10 cellular contexts compared by ENCODE assay signal in the genomic region with DNA sequence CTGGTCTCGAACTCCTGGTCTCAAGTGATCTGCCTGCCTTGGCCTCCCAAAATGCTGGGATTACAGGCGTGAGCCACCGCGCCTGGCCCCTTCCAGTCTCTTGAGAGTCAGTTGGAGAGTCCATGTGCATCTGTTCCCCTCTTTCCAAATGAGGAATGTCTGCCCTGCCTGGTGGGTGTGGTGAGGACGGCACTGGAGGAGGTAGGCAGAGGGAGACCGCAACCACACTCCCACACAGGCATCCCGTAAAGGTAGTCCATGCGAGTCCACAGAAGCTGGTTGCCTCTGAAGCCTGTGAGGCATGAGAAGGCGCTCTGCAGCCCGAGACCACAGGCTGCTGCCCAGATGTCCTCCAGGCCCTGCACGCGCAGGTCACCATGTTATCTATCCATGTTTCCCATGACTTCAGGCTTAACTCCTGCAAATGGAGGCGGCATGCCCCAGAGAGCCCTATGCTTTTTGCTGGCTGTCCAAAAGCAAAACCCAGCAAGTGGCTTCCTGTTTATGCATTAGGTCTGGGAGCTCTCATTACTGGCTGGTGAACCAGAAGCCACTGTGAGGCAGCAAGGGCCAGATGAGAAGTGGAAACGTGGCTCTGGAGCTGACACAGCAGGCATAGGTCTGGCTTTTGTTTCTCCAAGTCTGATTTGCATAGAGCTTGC. TPM values are rescaled to one million over a fixed set of nuclear protein-coding genes. Genes with fewer than 3 reads are reported as not detected.
A peak's percentile ranks its signal among the peaks of the same experiment; 100 is the strongest.
DNase-seq lines count a peak whose midpoint lies in the region; ATAC-seq and TF ChIP-seq lines count a peak whose summit lies in the region.
"Had no signal": no experiment of that assay in that cellular context is flagged by ENCODE, and none has a peak within 500 bp of the region (broad histone marks: within the 10 kb centered on the region; RNA-seq: fewer than 3 reads in every experiment).

No MANE protein-coding gene starts in this region.

- TF ChIP-seq CTCF in Panc1 (IDR thresholded peaks at IDR 0.05) (no peak), spleen (IDR thresholded peaks at IDR 0.05 in 8 of 11, conservative IDR thresholded peaks at IDR 0.05 in 3 of 11) (no peak), heart left ventricle (IDR thresholded peaks at IDR 0.05) (no peak)

- H3K4me1 ChIP-seq in Panc1 (ENCODE audit: control insufficient read depth, insufficient read depth, low read length) (no peaks in the 10 kb centered on the region), spleen (peaks cover 0 to 4% (median 0%) of the 10 kb centered on the region in 6 donors), heart left ventricle (peaks cover 0 to 8% (median 0%) of the 10 kb centered on the region in 12 donors)

- H3K27me3 ChIP-seq in Panc1 (ENCODE audit: control insufficient read depth, insufficient read depth, low read length) (no peaks in the 10 kb centered on the region), spleen (replicated peaks in 1 of 7) (peaks cover 0 to 17% (median 0%) of the 10 kb centered on the region in 7 donors), heart left ventricle (no peaks in the 10 kb centered on the region)

- no peak overlapping the region for H3K27ac Mint-ChIP-seq in activated CD4-positive, alpha-beta T cell treated with anti-CD3 and anti-CD28 coated beads for 36 hours

- H3K36me3 Mint-ChIP-seq in activated CD4-positive, alpha-beta T cell treated with anti-CD3 and anti-CD28 coated beads for 36 hours (ENCODE audit: low read depth) = no peaks in the 10 kb centered on the region

- peaks cover 11% of the 10 kb centered on the region for H3K27me3 Mint-ChIP-seq in activated CD4-positive, alpha-beta T cell treated with anti-CD3 and anti-CD28 coated beads for 36 hours

- intact Hi-C loops in Panc1 (cut with micrococcal nuclease; ENCODE audit: unreplicated experiment) = no loop called here
- intact Hi-C loops in spleen (cut with DNase I; ENCODE audit: low total_unique reads) = no loop called here
- intact Hi-C loops in activated CD4-positive, alpha-beta T cell treated with anti-CD3 and anti-CD28 coated beads for 36 hours (cut with DNase I, micrococcal nuclease) = no loop called here
- intact Hi-C loops in heart left ventricle (cut with DNase I) = loop anchor here in 1 of 10 donors (5.0 kb wide), 1 partner anchor 38 kb away; no protein-coding TSS in a partner anchor

- ATAC-seq in GM19463 (IDR thresholded peaks at IDR 0.05; ENCODE audit: unreplicated experiment) (peak; percentile 57), Panc1 (peak; percentile 23), heart left ventricle (no peak)
- no peak for ATAC-seq in activated CD4-positive, alpha-beta T cell treated with anti-CD3 and anti-CD28 coated beads for 36 hours

- in situ Hi-C loops in Panc1 (cut with HindIII; ENCODE audit: low pct_unique_long_range_greater_than_20kb, low sequenced_read_pairs) = no loop called here

- DNase-seq in Panc1 (ENCODE audit: low read depth, low spot score) = no peak
- DNase-seq in iPS DF 19.7 (ENCODE audit: low read depth, low spot score) = peak; percentile 68
- peak; percentile 58 for DNase-seq in spleen
- DNase-seq in activated CD4-positive, alpha-beta T cell treated with anti-CD3 and anti-CD28 coated beads for 36 hours = no peak
- no peak for DNase-seq in activated CD4-positive, alpha-beta T cell treated with anti-CD3 and anti-CD28 coated beads for 4 hours
- no peak for DNase-seq in heart left ventricle
- DNase-seq: amniotic stem cell, NCI-H1694 treated with DMSO at 0.1 percent for 48 hours had no signal

- WGBS in spleen, 5 donors = 78 to 87% (median 86%) methylated on average over 6 to 14 of the region's 14 CpGs
- WGBS in heart left ventricle, 4 donors = 69 to 88% (median 82%) methylated on average over 8 to 14 of the region's 14 CpGs

- H3K4me1 Mint-ChIP-seq in activated CD4-positive, alpha-beta T cell treated with anti-CD3 and anti-CD28 coated beads for 36 hours = no peaks in the 10 kb centered on the region

- BruUV-seq in Panc1 (replicated peaks; lab: Mats Ljungman, UMichigan) = no TSS peak

- H3K4me3 Mint-ChIP-seq in activated CD4-positive, alpha-beta T cell treated with anti-CD3 and anti-CD28 coated beads for 36 hours = no peak overlapping the region
- H3K4me3 Mint-ChIP-seq: neural crest cell had no signal

- H3K36me3 ChIP-seq in Panc1 (ENCODE audit: control insufficient read depth, insufficient read depth, low read length) (no peaks in the 10 kb centered on the region), spleen (no peaks in the 10 kb centered on the region), heart left ventricle (no peaks in the 10 kb centered on the region)

- H3K4me3 ChIP-seq in Panc1 (ENCODE audit: low read depth in 2 of 2, low read length in 2 of 2) (no peak overlapping the region), spleen (no peak overlapping the region), heart left ventricle (no peak overlapping the region)

- CTCF ChIA-PET in Panc1 (lab: Charles Lee) = interaction anchor here (0.7 kb wide), 1 partner anchor 77 kb away, joined by 4 read pairs; no protein-coding TSS in a partner anchor
- CTCF ChIA-PET in activated CD4-positive, alpha-beta T cell treated with anti-CD3 and anti-CD28 coated beads for 36 hours (lab: Charles Lee) = interaction anchor here (0.7 kb wide), 1 partner anchor 279 kb away, joined by 4 read pairs; no protein-coding TSS in a partner anchor

- POLR2A ChIA-PET in Panc1 (lab: Charles Lee) = no interaction called here
- POLR2A ChIA-PET in activated CD4-positive, alpha-beta T cell treated with anti-CD3 and anti-CD28 coated beads for 36 hours (lab: Charles Lee) = no interaction called here

- TF ChIP-seq POLR2A in spleen (IDR thresholded peaks at IDR 0.05) (no peak), heart left ventricle (IDR thresholded peaks at IDR 0.05) (no peak)

- H3K9me3 Mint-ChIP-seq in activated CD4-positive, alpha-beta T cell treated with anti-CD3 and anti-CD28 coated beads for 36 hours (ENCODE audit: low read depth) = no peaks in the 10 kb centered on the region
- H3K9me3 Mint-ChIP-seq: neural crest cell had no signal

- H3K27ac ChIP-seq in Panc1 (ENCODE audit: low read length) (no peak overlapping the region), spleen (no peak overlapping the region), heart left ventricle (no peak overlapping the region)

- H3K9me3 ChIP-seq in Panc1 (ENCODE audit: control insufficient read depth, insufficient read depth, low read depth, low read length) = no peaks in the 10 kb centered on the region
- no peaks in the 10 kb centered on the region for H3K9me3 ChIP-seq in spleen
- H3K9me3 ChIP-seq in heart left ventricle = no peaks in the 10 kb centered on the region

RNA-seq across cellular contexts. Expression of gene GRIK4, which starts 43.4 kb away (rescaled TPM):
- total RNA-seq in Panc1 (2021; ENCODE audit: unreplicated experiment) = 0.62 TPM
- 0.17 TPM for polyA plus RNA-seq in Panc1 (2012; ENCODE audit: insufficient read length)
- total RNA-seq in spleen = 1 to 10 TPM in 4 of 7 donors, under 1 TPM in 3; 0.40 to 2.4 (median 1.7) TPM
- polyA plus RNA-seq in spleen = under 1 TPM; 0.04 to 0.19 (median 0.14) TPM
- not detected for total RNA-seq in activated CD4-positive, alpha-beta T cell treated with anti-CD3 and anti-CD28 coated beads for 36 hours
- under 1 TPM in 4 of 9 donors, not detected in 5; 0.07 to 0.45 (median 0.13) TPM for total RNA-seq in heart left ventricle
- under 1 TPM in 1 of 2 donors, not detected in 1; 0.04 TPM for polyA plus RNA-seq in heart left ventricle

Comparison
In these comparisons a context has a peak if more than half of its experiments do, and no peak if none do; other contexts are left out.
1. ATAC-seq: peak in GM19463 (single experiment) and Panc1 (single experiment); none in activated CD4-positive, alpha-beta T cell treated with anti-CD3 and anti-CD28 coated beads for 36 hours (single experiment) and heart left ventricle (0 of 4).
2. DNase-seq: peak in iPS DF 19.7 (single experiment) and spleen (single experiment); none in Panc1 (single experiment), activated CD4-positive, alpha-beta T cell treated with anti-CD3 and anti-CD28 coated beads for 36 hours (single experiment), activated CD4-positive, alpha-beta T cell treated with anti-CD3 and anti-CD28 coated beads for 4 hours (0 of 2) and heart left ventricle (0 of 5).